1 cellular context compared by ENCODE assay signal in the genomic region with DNA sequence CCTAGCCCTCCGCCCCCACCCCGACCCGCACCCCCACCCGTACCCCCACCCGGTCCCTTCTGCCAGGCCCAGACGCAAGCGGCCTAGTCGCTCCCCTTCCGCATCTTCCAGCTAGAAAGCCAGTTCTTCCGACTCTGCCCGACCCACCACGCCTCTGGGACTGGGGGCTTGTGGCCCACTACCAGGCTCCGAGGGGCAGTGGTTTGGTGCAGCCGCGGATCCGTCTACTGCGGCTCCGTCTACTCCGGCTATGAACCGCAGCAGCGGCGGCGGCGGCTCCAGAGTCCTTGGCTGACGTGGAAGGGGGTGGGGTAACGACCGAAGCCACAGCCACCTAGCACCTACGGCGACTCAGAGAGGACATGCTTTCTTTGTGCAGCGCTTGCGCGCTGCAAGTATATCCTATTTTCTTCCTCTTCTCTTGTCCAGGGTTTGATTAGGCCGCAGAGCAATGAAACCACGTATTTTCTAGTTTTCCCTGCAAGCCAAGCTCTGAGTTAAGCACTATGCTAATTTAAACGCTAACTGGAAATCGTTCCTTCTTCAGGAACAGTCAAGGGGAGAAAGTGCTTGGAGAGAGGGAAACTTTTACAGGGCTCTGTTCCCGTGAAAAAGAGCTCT.
TF ChIP-seq lines count a peak whose summit lies in the region.

A gene with protein sequence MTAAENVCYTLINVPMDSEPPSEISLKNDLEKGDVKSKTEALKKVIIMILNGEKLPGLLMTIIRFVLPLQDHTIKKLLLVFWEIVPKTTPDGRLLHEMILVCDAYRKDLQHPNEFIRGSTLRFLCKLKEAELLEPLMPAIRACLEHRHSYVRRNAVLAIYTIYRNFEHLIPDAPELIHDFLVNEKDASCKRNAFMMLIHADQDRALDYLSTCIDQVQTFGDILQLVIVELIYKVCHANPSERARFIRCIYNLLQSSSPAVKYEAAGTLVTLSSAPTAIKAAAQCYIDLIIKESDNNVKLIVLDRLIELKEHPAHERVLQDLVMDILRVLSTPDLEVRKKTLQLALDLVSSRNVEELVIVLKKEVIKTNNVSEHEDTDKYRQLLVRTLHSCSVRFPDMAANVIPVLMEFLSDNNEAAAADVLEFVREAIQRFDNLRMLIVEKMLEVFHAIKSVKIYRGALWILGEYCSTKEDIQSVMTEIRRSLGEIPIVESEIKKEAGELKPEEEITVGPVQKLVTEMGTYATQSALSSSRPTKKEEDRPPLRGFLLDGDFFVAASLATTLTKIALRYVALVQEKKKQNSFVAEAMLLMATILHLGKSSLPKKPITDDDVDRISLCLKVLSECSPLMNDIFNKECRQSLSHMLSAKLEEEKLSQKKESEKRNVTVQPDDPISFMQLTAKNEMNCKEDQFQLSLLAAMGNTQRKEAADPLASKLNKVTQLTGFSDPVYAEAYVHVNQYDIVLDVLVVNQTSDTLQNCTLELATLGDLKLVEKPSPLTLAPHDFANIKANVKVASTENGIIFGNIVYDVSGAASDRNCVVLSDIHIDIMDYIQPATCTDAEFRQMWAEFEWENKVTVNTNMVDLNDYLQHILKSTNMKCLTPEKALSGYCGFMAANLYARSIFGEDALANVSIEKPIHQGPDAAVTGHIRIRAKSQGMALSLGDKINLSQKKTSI (minus strand): TSS at position 252 of the 621 bp plus-strand sequence. CDS start 883 bp downstream, outside the sequence.

TF ChIP-seq in HepG2, 621 proteins besides CTCF, POLR2A, EP300 and RAD21 (continued from another document and continues in another):
- peak; percentile 87 for TF ChIP-seq ZMAT3 (CRISPR knock-in tag; conservative IDR thresholded peaks at IDR 0.05)
- TF ChIP-seq NCOR1 (IDR thresholded peaks at IDR 0.05; ENCODE audit: borderline replicate concordance, low read length), result peak; percentile 48; the same call in 1 of the 2 replicates
- TF ChIP-seq, protein P1, sequence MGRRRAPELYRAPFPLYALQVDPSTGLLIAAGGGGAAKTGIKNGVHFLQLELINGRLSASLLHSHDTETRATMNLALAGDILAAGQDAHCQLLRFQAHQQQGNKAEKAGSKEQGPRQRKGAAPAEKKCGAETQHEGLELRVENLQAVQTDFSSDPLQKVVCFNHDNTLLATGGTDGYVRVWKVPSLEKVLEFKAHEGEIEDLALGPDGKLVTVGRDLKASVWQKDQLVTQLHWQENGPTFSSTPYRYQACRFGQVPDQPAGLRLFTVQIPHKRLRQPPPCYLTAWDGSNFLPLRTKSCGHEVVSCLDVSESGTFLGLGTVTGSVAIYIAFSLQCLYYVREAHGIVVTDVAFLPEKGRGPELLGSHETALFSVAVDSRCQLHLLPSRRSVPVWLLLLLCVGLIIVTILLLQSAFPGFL (CRISPR knock-in tag; IDR thresholded peaks at IDR 0.05), result no peak
- TF ChIP-seq ELF1 (CRISPR knock-in tag; IDR thresholded peaks at IDR 0.05), result peak; percentile 76
- TF ChIP-seq NR2F2 (IDR thresholded peaks at IDR 0.05; ENCODE audit: borderline replicate concordance, low read depth), result no peak
- TF ChIP-seq, protein P2, sequence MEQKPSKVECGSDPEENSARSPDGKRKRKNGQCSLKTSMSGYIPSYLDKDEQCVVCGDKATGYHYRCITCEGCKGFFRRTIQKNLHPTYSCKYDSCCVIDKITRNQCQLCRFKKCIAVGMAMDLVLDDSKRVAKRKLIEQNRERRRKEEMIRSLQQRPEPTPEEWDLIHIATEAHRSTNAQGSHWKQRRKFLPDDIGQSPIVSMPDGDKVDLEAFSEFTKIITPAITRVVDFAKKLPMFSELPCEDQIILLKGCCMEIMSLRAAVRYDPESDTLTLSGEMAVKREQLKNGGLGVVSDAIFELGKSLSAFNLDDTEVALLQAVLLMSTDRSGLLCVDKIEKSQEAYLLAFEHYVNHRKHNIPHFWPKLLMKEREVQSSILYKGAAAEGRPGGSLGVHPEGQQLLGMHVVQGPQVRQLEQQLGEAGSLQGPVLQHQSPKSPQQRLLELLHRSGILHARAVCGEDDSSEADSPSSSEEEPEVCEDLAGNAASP (CRISPR knock-in tag; IDR thresholded peaks at IDR 0.05; ENCODE audit: borderline replicate concordance), result peak; percentile 48
- peak; percentile 79; the same call in 1 of the 2 replicates for TF ChIP-seq KLF6 (CRISPR knock-in tag; IDR thresholded peaks at IDR 0.05)
- 0 out of 2 replicates have a peak, but pooled peaks have one; percentile 11 for TF ChIP-seq ZNF33A (CRISPR knock-in tag; IDR thresholded peaks at IDR 0.05; ENCODE audit: borderline replicate concordance)
- TF ChIP-seq, protein P3, sequence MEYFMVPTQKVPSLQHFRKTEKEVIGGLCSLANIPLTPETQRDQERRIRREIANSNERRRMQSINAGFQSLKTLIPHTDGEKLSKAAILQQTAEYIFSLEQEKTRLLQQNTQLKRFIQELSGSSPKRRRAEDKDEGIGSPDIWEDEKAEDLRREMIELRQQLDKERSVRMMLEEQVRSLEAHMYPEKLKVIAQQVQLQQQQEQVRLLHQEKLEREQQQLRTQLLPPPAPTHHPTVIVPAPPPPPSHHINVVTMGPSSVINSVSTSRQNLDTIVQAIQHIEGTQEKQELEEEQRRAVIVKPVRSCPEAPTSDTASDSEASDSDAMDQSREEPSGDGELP (IDR thresholded peaks at IDR 0.05; ENCODE audit: borderline replicate concordance, low read depth), result no peak; the same call in 1 of the 2 replicates
- TF ChIP-seq, protein P4, sequence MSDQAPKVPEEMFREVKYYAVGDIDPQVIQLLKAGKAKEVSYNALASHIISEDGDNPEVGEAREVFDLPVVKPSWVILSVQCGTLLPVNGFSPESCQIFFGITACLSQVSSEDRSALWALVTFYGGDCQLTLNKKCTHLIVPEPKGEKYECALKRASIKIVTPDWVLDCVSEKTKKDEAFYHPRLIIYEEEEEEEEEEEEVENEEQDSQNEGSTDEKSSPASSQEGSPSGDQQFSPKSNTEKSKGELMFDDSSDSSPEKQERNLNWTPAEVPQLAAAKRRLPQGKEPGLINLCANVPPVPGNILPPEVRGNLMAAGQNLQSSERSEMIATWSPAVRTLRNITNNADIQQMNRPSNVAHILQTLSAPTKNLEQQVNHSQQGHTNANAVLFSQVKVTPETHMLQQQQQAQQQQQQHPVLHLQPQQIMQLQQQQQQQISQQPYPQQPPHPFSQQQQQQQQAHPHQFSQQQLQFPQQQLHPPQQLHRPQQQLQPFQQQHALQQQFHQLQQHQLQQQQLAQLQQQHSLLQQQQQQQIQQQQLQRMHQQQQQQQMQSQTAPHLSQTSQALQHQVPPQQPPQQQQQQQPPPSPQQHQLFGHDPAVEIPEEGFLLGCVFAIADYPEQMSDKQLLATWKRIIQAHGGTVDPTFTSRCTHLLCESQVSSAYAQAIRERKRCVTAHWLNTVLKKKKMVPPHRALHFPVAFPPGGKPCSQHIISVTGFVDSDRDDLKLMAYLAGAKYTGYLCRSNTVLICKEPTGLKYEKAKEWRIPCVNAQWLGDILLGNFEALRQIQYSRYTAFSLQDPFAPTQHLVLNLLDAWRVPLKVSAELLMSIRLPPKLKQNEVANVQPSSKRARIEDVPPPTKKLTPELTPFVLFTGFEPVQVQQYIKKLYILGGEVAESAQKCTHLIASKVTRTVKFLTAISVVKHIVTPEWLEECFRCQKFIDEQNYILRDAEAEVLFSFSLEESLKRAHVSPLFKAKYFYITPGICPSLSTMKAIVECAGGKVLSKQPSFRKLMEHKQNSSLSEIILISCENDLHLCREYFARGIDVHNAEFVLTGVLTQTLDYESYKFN (CRISPR knock-in tag; conservative IDR thresholded peaks at IDR 0.05), result peak; percentile 45; the same call in 1 of the 2 replicates
- TF ChIP-seq ZNF430 (CRISPR knock-in tag; IDR thresholded peaks at IDR 0.05), result no peak
- TF ChIP-seq, protein P5, sequence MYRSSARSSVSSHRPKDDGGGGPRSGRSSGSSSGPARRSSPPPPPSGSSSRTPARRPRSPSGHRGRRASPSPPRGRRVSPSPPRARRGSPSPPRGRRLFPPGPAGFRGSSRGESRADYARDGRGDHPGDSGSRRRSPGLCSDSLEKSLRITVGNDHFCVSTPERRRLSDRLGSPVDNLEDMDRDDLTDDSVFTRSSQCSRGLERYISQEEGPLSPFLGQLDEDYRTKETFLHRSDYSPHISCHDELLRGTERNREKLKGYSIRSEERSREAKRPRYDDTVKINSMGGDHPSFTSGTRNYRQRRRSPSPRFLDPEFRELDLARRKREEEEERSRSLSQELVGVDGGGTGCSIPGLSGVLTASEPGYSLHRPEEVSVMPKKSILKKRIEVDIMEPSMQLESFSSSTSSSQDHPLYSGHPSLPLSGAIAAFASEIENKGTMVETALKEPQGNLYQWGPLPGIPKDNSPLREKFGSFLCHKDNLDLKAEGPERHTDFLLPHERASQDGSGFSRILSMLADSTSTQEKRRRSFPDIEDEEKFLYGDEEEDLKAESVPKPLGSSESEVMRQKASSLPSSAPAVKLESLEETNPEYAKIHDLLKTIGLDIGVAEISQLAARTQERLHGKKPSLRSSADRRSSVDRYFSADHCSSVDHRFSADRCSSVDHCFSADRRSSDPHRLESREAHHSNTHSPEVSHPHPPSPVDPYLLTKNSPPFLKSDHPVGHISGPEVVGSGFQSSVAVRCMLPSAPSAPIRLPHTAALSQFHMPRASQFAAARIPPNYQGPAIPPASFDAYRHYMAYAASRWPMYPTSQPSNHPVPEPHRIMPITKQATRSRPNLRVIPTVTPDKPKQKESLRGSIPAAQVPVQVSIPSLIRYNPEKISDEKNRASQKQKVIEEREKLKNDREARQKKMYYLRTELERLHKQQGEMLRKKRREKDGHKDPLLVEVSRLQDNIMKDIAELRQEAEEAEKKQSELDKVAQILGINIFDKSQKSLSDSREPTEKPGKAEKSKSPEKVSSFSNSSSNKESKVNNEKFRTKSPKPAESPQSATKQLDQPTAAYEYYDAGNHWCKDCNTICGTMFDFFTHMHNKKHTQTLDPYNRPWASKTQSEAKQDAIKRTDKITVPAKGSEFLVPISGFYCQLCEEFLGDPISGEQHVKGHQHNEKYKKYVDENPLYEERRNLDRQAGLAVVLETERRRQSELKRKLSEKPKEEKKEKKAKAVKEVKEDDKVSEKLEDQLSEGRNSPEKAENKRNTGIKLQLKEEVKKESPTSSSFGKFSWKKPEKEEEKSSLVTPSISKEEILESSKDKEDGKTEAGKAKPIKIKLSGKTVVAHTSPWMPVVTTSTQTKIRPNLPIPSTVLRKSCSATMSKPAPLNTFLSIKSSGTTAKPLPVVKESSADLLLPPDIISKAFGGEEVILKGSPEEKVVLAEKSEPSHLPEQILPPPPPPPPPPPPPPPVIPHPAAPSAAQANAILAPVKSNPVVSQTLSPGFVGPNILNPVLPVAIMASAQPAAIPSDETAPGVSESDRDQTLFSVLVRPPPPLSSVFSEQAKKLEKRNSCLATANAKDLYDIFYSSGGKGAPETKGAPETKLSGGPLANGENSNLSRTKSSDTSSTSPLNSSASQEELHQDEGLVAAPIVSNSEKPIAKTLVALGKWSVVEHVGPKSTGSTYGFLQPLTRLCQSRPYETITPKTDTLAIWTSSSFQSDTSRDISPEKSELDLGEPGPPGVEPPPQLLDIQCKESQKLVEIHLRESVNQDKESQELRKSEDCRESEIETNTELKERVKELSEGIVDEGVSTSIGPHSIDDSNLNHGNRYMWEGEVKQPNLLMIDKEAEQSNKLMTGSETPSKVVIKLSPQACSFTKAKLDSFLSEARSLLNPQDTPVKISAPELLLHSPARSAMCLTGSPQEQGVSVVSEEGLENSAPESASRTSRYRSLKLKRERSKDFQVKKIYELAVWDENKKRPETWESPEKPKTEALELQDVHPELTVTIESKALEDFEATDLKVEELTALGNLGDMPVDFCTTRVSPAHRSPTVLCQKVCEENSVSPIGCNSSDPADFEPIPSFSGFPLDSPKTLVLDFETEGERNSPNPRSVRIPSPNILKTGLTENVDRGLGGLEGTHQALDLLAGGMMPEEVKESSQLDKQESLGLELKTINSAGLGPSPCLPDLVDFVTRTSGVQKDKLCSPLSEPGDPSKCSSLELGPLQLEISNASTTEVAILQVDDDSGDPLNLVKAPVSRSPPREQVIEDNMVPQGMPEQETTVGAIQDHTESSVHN (CRISPR knock-in tag; IDR thresholded peaks at IDR 0.05), result no peak
- TF ChIP-seq ETV6 (CRISPR knock-in tag; conservative IDR thresholded peaks at IDR 0.05), result no peak; the same call in 1 of the 2 replicates
- TF ChIP-seq, protein P6, sequence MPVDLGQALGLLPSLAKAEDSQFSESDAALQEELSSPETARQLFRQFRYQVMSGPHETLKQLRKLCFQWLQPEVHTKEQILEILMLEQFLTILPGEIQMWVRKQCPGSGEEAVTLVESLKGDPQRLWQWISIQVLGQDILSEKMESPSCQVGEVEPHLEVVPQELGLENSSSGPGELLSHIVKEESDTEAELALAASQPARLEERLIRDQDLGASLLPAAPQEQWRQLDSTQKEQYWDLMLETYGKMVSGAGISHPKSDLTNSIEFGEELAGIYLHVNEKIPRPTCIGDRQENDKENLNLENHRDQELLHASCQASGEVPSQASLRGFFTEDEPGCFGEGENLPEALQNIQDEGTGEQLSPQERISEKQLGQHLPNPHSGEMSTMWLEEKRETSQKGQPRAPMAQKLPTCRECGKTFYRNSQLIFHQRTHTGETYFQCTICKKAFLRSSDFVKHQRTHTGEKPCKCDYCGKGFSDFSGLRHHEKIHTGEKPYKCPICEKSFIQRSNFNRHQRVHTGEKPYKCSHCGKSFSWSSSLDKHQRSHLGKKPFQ (CRISPR knock-in tag; IDR thresholded peaks at IDR 0.05; ENCODE audit: insufficient replicate concordance), result peak; percentile 52
- TF ChIP-seq MTA1 (CRISPR knock-in tag; IDR thresholded peaks at IDR 0.05; ENCODE audit: borderline replicate concordance), result no peak
- TF ChIP-seq SNAPC2 (CRISPR knock-in tag; IDR thresholded peaks at IDR 0.05), result no peak
- TF ChIP-seq NKX3-1 (CRISPR knock-in tag; IDR thresholded peaks at IDR 0.05), result no peak
- TF ChIP-seq EHMT2 (IDR thresholded peaks at IDR 0.05; ENCODE audit: borderline replicate concordance, low read depth, low read length), result no peak
- peak; percentile 69; the same call in 1 of the 2 replicates for TF ChIP-seq ZNF607 (CRISPR knock-in tag; IDR thresholded peaks at IDR 0.05; ENCODE audit: borderline replicate concordance)
- TF ChIP-seq ZSCAN9 (CRISPR knock-in tag; IDR thresholded peaks at IDR 0.05; ENCODE audit: borderline replicate concordance), result peak; percentile 52; the same call in 1 of the 2 replicates
- 0 out of 2 replicates have a peak, but pooled peaks have one; percentile 73 for TF ChIP-seq ZNF670 (CRISPR knock-in tag; IDR thresholded peaks at IDR 0.05; ENCODE audit: borderline replicate concordance)
- TF ChIP-seq, protein P7, sequence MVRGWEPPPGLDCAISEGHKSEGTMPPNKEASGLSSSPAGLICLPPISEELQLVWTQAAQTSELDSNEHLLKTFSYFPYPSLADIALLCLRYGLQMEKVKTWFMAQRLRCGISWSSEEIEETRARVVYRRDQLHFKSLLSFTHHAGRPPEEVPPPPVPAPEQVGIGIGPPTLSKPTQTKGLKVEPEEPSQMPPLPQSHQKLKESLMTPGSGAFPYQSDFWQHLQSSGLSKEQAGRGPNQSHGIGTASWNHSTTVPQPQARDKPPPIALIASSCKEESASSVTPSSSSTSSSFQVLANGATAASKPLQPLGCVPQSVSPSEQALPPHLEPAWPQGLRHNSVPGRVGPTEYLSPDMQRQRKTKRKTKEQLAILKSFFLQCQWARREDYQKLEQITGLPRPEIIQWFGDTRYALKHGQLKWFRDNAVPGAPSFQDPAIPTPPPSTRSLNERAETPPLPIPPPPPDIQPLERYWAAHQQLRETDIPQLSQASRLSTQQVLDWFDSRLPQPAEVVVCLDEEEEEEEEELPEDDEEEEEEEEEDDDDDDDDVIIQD (CRISPR knock-in tag; IDR thresholded peaks at IDR 0.05; ENCODE audit: low read depth), result peak; percentile 70; the same call in 1 of the 2 replicates
- peak; percentile 87; the same call in 1 of the 2 replicates for TF ChIP-seq DR1 (CRISPR knock-in tag; IDR thresholded peaks at IDR 0.05)
- TF ChIP-seq ZNF367 (CRISPR knock-in tag; IDR thresholded peaks at IDR 0.05; ENCODE audit: borderline replicate concordance), result no peak
- peak; percentile 76 for TF ChIP-seq SP4 (CRISPR knock-in tag; IDR thresholded peaks at IDR 0.05)
- TF ChIP-seq ZNF616 (CRISPR knock-in tag; IDR thresholded peaks at IDR 0.05; ENCODE audit: low read depth), result peak; percentile 87
- TF ChIP-seq MED13 (CRISPR knock-in tag; IDR thresholded peaks at IDR 0.05), result no peak
- TF ChIP-seq ZBTB42 (CRISPR knock-in tag; IDR thresholded peaks at IDR 0.05), result 0 out of 2 replicates have a peak, but pooled peaks have one; percentile 33
- no peak for TF ChIP-seq ZBTB3 (CRISPR knock-in tag; IDR thresholded peaks at IDR 0.05; ENCODE audit: borderline replicate concordance, low read depth)
- no peak for TF ChIP-seq ATRX (CRISPR knock-in tag; IDR thresholded peaks at IDR 0.05; ENCODE audit: borderline replicate concordance)
- TF ChIP-seq SIX4 (CRISPR knock-in tag; IDR thresholded peaks at IDR 0.05), result no peak
